8 cellular contexts compared by ENCODE assay signal in genomic region chr16:86563489-86564345, GRCh38. TPM values are rescaled to one million over a fixed set of nuclear protein-coding genes. Genes with fewer than 3 reads are reported as not detected.
DNase-seq lines count a peak whose midpoint lies in the region; ATAC-seq and TF ChIP-seq lines count a peak whose summit lies in the region.

No MANE protein-coding gene starts in this region.

- H3K27ac ChIP-seq in left lung, result no peak overlapping the region

- peaks cover 54 to 94% of the 10 kb centered on the region in 2 donors for H3K27me3 ChIP-seq in left lung

- H3K4me3 ChIP-seq in choroid plexus epithelial cell (ENCODE audit: low read depth, low read length) (peak overlapping the region; percentile 59), left lung (no peak overlapping the region)

- no peaks in the 10 kb centered on the region for H3K36me3 ChIP-seq in left lung

- intact Hi-C loops in left lung (cut with DNase I), result loop anchor here in 1 of 2 donors (5.0 kb wide), 2 partner anchors 499 to 714 kb away; no protein-coding TSS in a partner anchor

- DNase-seq in NCI-H524 (lab: John Stamatoyannopoulos, UW) (peak; percentile 68 to 89), choroid plexus epithelial cell (ENCODE audit: low read depth) (peak; percentile 96), left lung (peak; percentile 86 to 92)
- peak; percentile 78 to 82 for DNase-seq in activated CD4-positive, alpha-beta T cell treated with anti-CD3 and anti-CD28 coated beads for 24 hours (ENCODE audit: low read depth in 2 of 2)
- DNase-seq in stimulated activated CD4-positive, alpha-beta T cell treated with anti-CD3 and anti-CD28 coated beads, Interleukin-4, amount 100 ng/mL, for 24 hours, result peak; percentile 91

- H3K9me3 ChIP-seq in left lung, result no peaks in the 10 kb centered on the region

- peaks cover 0 to 30% of the 10 kb centered on the region in 2 donors for H3K4me1 ChIP-seq in left lung

- ATAC-seq in HG03196 (IDR thresholded peaks at IDR 0.05; ENCODE audit: unreplicated experiment), result peak; percentile 84
- ATAC-seq in left lung, result peak; percentile 100
- ATAC-seq in GM19351 (IDR thresholded peaks at IDR 0.05; ENCODE audit: unreplicated experiment), result no peak

- TF ChIP-seq CTCF in GM12873 (IDR thresholded peaks at IDR 0.05; ENCODE audit: insufficient read depth, low read depth, low read length, missing control alignments), result peak; percentile 99
- peak; percentile 100 for TF ChIP-seq CTCF in choroid plexus epithelial cell (conservative IDR thresholded peaks at IDR 0.05; ENCODE audit: low read depth, low read length)
- TF ChIP-seq CTCF in left lung (IDR thresholded peaks at IDR 0.05), result peak; percentile 98 to 100

RNA-seq across cellular contexts. Expression of gene FOXC2, which starts 2.9 kb away (rescaled TPM):
- 1 to 10 TPM in 1 of 2 donors, under 1 TPM in 1; 0.41 to 2.0 TPM for total RNA-seq in left lung

RNA-seq across cellular contexts. Expression of gene MTHFSD, which starts 8.7 kb away (rescaled TPM):
- 10 to 100 TPM; 19.7 to 20.2 TPM for total RNA-seq in left lung

RNA-seq across cellular contexts. Expression of gene FOXL1, which starts 14.6 kb away (rescaled TPM):
- under 1 TPM; 0.99 TPM for total RNA-seq in left lung

RNA-seq across cellular contexts. Expression of gene FOXF1, which starts 53.4 kb away (rescaled TPM):
- 10 to 100 TPM; 21.7 to 30.3 TPM for total RNA-seq in left lung
